Comparison of ENCODE assay signal across 25 cellular contexts in the genomic region with DNA sequence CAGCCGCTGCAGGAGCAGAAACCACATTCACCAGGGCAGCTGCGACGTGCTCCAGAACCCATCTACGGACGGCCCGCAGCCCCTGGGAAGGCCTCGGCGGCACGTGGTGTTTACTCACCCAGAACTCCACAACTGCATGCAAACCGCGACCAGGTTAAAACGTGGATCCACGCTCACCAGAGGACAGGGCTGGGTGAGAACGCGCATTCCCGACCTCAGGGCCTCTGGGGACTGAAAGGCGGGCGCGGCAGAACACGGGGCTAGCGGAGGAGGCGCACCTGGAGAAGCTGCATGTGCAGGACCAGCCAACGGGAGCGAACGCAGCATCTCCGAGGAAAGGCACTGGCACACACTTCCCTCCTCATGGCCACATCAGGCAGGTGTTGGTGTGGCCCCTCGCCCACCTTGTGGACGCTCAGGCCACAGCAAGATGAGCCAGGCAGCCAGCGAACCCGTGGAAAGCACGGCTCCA.
"Had no signal": no experiment of that assay in that cellular context is flagged by ENCODE, and none has a peak within 500 bp of the region (broad histone marks: within the 10 kb centered on the region; RNA-seq: fewer than 3 reads in every experiment).

No MANE protein-coding gene starts in this region.

- H3K4me1 Mint-ChIP-seq: central memory CD8-positive, alpha-beta T cell; mesothelial cell of epicardium had no signal

- H3K27me3 Mint-ChIP-seq: activated CD4-positive, alpha-beta T cell treated with anti-CD3 and anti-CD28 coated beads for 36 hours; activated naive CD8-positive, alpha-beta T cell; central memory CD8-positive, alpha-beta T cell; naive thymus-derived CD4-positive, alpha-beta T cell; stimulated activated naive B cell treated with anti-CD40 and anti-IgM and Interleukin-4, amounts not matched to agents 10 μg/mL and 1 μg/mL and 100 μg/mL, for 72 hours had no signal

- H3K4me3 ChIP-seq: gastroesophageal sphincter, stomach, thyroid gland, upper lobe of right lung had no signal

- H3K4me3 Mint-ChIP-seq: activated CD4-positive, alpha-beta T cell treated with anti-CD3 and anti-CD28 coated beads for 36 hours; activated naive CD8-positive, alpha-beta T cell; activated T-cell treated with anti-CD3 and anti-CD28 coated beads, Interleukin-2, amount 50 U/mL, for 72 hours; central memory CD8-positive, alpha-beta T cell; mesothelial cell of epicardium; naive thymus-derived CD4-positive, alpha-beta T cell; stimulated activated naive B cell treated with anti-CD40 and anti-IgM and Interleukin-4, amounts not matched to agents 10 μg/mL and 1 μg/mL and 100 μg/mL, for 72 hours; T-helper 2 cell treated with Interferon-gamma antibody and Interleukin-4, amounts not matched to agents 5 μg/mL and 100 μg/mL, for 36 hours had no signal

- ATAC-seq: activated CD4-positive, alpha-beta T cell treated with anti-CD3 and anti-CD28 coated beads for 36 hours; activated T-cell treated with anti-CD3 and anti-CD28 coated beads, Interleukin-2, amount 50 U/mL, for 72 hours; gastroesophageal sphincter; left cardiac atrium; left ventricle myocardium superior; naive thymus-derived CD4-positive, alpha-beta T cell; right cardiac atrium; stimulated activated naive B cell treated with anti-CD40 and anti-IgM and Interleukin-4, amounts not matched to agents 10 μg/mL and 1 μg/mL and 100 μg/mL, for 72 hours; upper lobe of right lung had no signal

- H3K9me3 ChIP-seq: stomach, thyroid gland, upper lobe of right lung had no signal

- DNase-seq: activated CD4-positive, alpha-beta T cell treated with anti-CD3 and anti-CD28 coated beads for 36 hours; activated CD4-positive, CD25-positive, alpha-beta regulatory T cell; activated naive CD4-positive, alpha-beta T cell; activated T-cell treated with anti-CD3 and anti-CD28 coated beads for 4 hours; activated T-cell treated with anti-CD3 and anti-CD28 coated beads, Interleukin-2, amount 50 U/mL, for 72 hours; anterior cingulate cortex; effector memory CD4-positive, alpha-beta T cell; head of caudate nucleus; hippocampal formation; left cardiac atrium; left ventricle myocardium superior; naive thymus-derived CD4-positive, alpha-beta T cell; occipital lobe; right cardiac atrium; stimulated activated CD4-positive, alpha-beta T cell treated with anti-CD3 and anti-CD28 coated beads, Interleukin-15, amount 100 ng/mL, for 24 hours; stimulated activated CD4-positive, alpha-beta T cell treated with anti-CD3 and anti-CD28 coated beads, Interleukin-2, amount 100 ng/mL, for 24 hours; stimulated activated naive B cell treated with anti-CD40 and anti-IgM and Interleukin-4, amounts not matched to agents 10 μg/mL and 1 μg/mL and 100 μg/mL, for 72 hours; stomach; thyroid gland; upper lobe of right lung had no signal

- H3K27ac Mint-ChIP-seq: activated CD4-positive, alpha-beta T cell treated with anti-CD3 and anti-CD28 coated beads for 36 hours; activated naive CD8-positive, alpha-beta T cell; activated T-cell treated with anti-CD3 and anti-CD28 coated beads, Interleukin-2, amount 50 U/mL, for 72 hours; mesothelial cell of epicardium; naive thymus-derived CD4-positive, alpha-beta T cell; T-helper 2 cell treated with Interferon-gamma antibody and Interleukin-4, amounts not matched to agents 5 μg/mL and 100 μg/mL, for 36 hours had no signal

- H3K4me1 ChIP-seq: upper lobe of right lung had no signal

- H3K9me3 Mint-ChIP-seq: activated T-cell treated with anti-CD3 and anti-CD28 coated beads, Interleukin-2, amount 50 U/mL, for 72 hours; central memory CD8-positive, alpha-beta T cell; T-helper 2 cell treated with Interferon-gamma antibody and Interleukin-4, amounts not matched to agents 5 μg/mL and 100 μg/mL, for 36 hours had no signal

- H3K27ac ChIP-seq: gastroesophageal sphincter, stomach, thyroid gland, upper lobe of right lung had no signal
